ENCODE assay signal across 14 cellular contexts in genomic region chr5:82068723-82069122, GRCh38.
DNase-seq lines count a peak whose midpoint lies in the region; ATAC-seq and TF ChIP-seq lines count a peak whose summit lies in the region.
"Had no signal": no experiment of that assay in that cellular context is flagged by ENCODE, and none has a peak within 500 bp of the region (broad histone marks: within the 10 kb centered on the region; RNA-seq: fewer than 3 reads in every experiment).

No MANE protein-coding gene starts in this region.

- peaks cover 5% of the 10 kb centered on the region for H3K4me1 Mint-ChIP-seq in activated CD8-positive, alpha-beta memory T cell treated with anti-CD3 and anti-CD28 coated beads, Interleukin-2, amount 10 ng/mL, durations not matched to agents 7 days and 5 days
- no peaks in the 10 kb centered on the region for H3K4me1 Mint-ChIP-seq in central memory CD8-positive, alpha-beta T cell
- H3K4me1 Mint-ChIP-seq in naive thymus-derived CD8-positive, alpha-beta T cell, result peaks cover 0 to 9% (median 4%) of the 10 kb centered on the region in 4 donors

- POLR2A ChIA-PET in naive thymus-derived CD8-positive, alpha-beta T cell (lab: Charles Lee), result no interaction called here

- H3K36me3 Mint-ChIP-seq in activated CD8-positive, alpha-beta memory T cell treated with anti-CD3 and anti-CD28 coated beads, Interleukin-2, amount 10 ng/mL, durations not matched to agents 7 days and 5 days, result peaks cover 5% of the 10 kb centered on the region
- no peaks in the 10 kb centered on the region for H3K36me3 Mint-ChIP-seq in central memory CD8-positive, alpha-beta T cell (ENCODE audit: insufficient read depth)
- H3K36me3 Mint-ChIP-seq in naive thymus-derived CD8-positive, alpha-beta T cell, result no peaks in the 10 kb centered on the region

- no peak overlapping the region for H3K27ac Mint-ChIP-seq in activated CD8-positive, alpha-beta memory T cell treated with anti-CD3 and anti-CD28 coated beads, Interleukin-2, amount 10 ng/mL, durations not matched to agents 7 days and 5 days
- no peak overlapping the region for H3K27ac Mint-ChIP-seq in central memory CD8-positive, alpha-beta T cell (ENCODE audit: low read depth)
- peak overlapping the region in 9 of 10 donors; percentile 7 to 83 (median 57) for H3K27ac Mint-ChIP-seq in naive thymus-derived CD8-positive, alpha-beta T cell

- TF ChIP-seq CTCF in MM.1S (IDR thresholded peaks at IDR 0.05; ENCODE audit: low read length), result no peak

- H3K9me2 ChIP-seq in MM.1S (replicated peaks; ENCODE audit: insufficient read depth, low read length), result no peaks in the 10 kb centered on the region

- H3F3A ChIP-seq in MM.1S (ENCODE audit: insufficient read depth, low read length), result no peaks in the 10 kb centered on the region

- no peak overlapping the region for H2AFZ ChIP-seq in MM.1S (ENCODE audit: low read length)

- H3K27ac ChIP-seq in MM.1S (ENCODE audit: low read length), result no peak overlapping the region
- H3K27ac ChIP-seq: epithelial cell of prostate had no signal

- H3K27me3 Mint-ChIP-seq in activated CD8-positive, alpha-beta memory T cell treated with anti-CD3 and anti-CD28 coated beads, Interleukin-2, amount 10 ng/mL, durations not matched to agents 7 days and 5 days, result no peaks in the 10 kb centered on the region
- H3K27me3 Mint-ChIP-seq in central memory CD8-positive, alpha-beta T cell, result no peaks in the 10 kb centered on the region
- H3K27me3 Mint-ChIP-seq in naive thymus-derived CD8-positive, alpha-beta T cell, result no peaks in the 10 kb centered on the region

- no peak for DNase-seq in activated CD8-positive, alpha-beta memory T cell treated with anti-CD3 and anti-CD28 coated beads, Interleukin-2, amount 10 ng/mL, durations not matched to agents 7 days and 5 days
- no peak for DNase-seq in activated CD8-positive, alpha-beta memory T cell treated with anti-CD3 and anti-CD28 coated beads, Interleukin-2, amount 50 U/mL, for 48 hours
- DNase-seq in MM.1S (peak; percentile 52), superior temporal gyrus (ENCODE audit: extremely low spot score) (no peak), NCI-H1417 (lab: John Stamatoyannopoulos, UW) (no peak)
- no peak for DNase-seq in central memory CD8-positive, alpha-beta T cell (ENCODE audit: low spot score in 2 of 2)
- peak in 3 of 10 donors; percentile 30 to 51 (median 50) for DNase-seq in naive thymus-derived CD8-positive, alpha-beta T cell
- DNase-seq: caudate nucleus; NCI-H2171; stimulated activated CD4-positive, alpha-beta T cell treated with anti-CD3 and anti-CD28 coated beads, Interleukin-15, amount 100 ng/mL, for 24 hours; trophoblast cell had no signal

- no peaks in the 10 kb centered on the region for H4K20me1 ChIP-seq in MM.1S (ENCODE audit: insufficient read depth, low read length)

- no peak overlapping the region for H3K4me3 ChIP-seq in MM.1S (ENCODE audit: low read length)

- H3K36me3 ChIP-seq in MM.1S (replicated peaks; ENCODE audit: insufficient read depth, low read length), result no peaks in the 10 kb centered on the region

- H3K9me3 ChIP-seq in MM.1S (replicated peaks; ENCODE audit: insufficient read depth, low read length), result no peaks in the 10 kb centered on the region

- H3K9me3 Mint-ChIP-seq in activated CD8-positive, alpha-beta memory T cell treated with anti-CD3 and anti-CD28 coated beads, Interleukin-2, amount 10 ng/mL, durations not matched to agents 7 days and 5 days (ENCODE audit: low read depth), result no peaks in the 10 kb centered on the region
- no peaks in the 10 kb centered on the region for H3K9me3 Mint-ChIP-seq in central memory CD8-positive, alpha-beta T cell
- no peaks in the 10 kb centered on the region for H3K9me3 Mint-ChIP-seq in naive thymus-derived CD8-positive, alpha-beta T cell

- no peak overlapping the region for H3K9ac ChIP-seq in MM.1S (ENCODE audit: low read length)

- no peak for ATAC-seq in activated CD8-positive, alpha-beta memory T cell treated with anti-CD3 and anti-CD28 coated beads, Interleukin-2, amount 10 ng/mL, durations not matched to agents 7 days and 5 days
- ATAC-seq in central memory CD8-positive, alpha-beta T cell (replicated peaks; ENCODE audit: extremely low read depth, poor library complexity, severe bottlenecking), result peak; percentile 49
- ATAC-seq in naive thymus-derived CD8-positive, alpha-beta T cell, result peak; percentile 73 to 76
- ATAC-seq in GM19351 (IDR thresholded peaks at IDR 0.05; ENCODE audit: unreplicated experiment), result no peak
- ATAC-seq: activated CD4-positive, CD25-positive, alpha-beta regulatory T cell treated with anti-CD3 and anti-CD28 coated beads, Interleukin-2, amount 50 U/mL, for 24 hours had no signal

- no peaks in the 10 kb centered on the region for H3K79me2 ChIP-seq in MM.1S (ENCODE audit: low read length)

- H3K27me3 ChIP-seq in MM.1S (replicated peaks; ENCODE audit: insufficient read depth, low read length), result no peaks in the 10 kb centered on the region

- CTCF ChIA-PET in activated CD8-positive, alpha-beta memory T cell treated with anti-CD3 and anti-CD28 coated beads, Interleukin-2, amount 10 ng/mL, durations not matched to agents 7 days and 5 days (lab: Charles Lee), result no interaction called here

- no peak overlapping the region for H3K4me2 ChIP-seq in MM.1S (ENCODE audit: low read depth, low read length)

- H3K4me1 ChIP-seq in MM.1S (ENCODE audit: low read length), result no peaks in the 10 kb centered on the region

- peak overlapping the region; percentile 55 for H3K4me3 Mint-ChIP-seq in activated CD8-positive, alpha-beta memory T cell treated with anti-CD3 and anti-CD28 coated beads, Interleukin-2, amount 10 ng/mL, durations not matched to agents 7 days and 5 days
- H3K4me3 Mint-ChIP-seq in central memory CD8-positive, alpha-beta T cell, result peak overlapping the region; percentile 29
- peak overlapping the region; percentile 41 to 81 (median 74) for H3K4me3 Mint-ChIP-seq in naive thymus-derived CD8-positive, alpha-beta T cell

Comparison
In these comparisons a context has a peak if more than half of its experiments do, and no peak if none do; other contexts are left out.
1. ATAC-seq: peak in central memory CD8-positive, alpha-beta T cell (single experiment) and naive thymus-derived CD8-positive, alpha-beta T cell (2 of 2); none in activated CD8-positive, alpha-beta memory T cell treated with anti-CD3 and anti-CD28 coated beads, Interleukin-2, amount 10 ng/mL, durations not matched to agents 7 days and 5 days (single experiment) and GM19351 (single experiment).
2. H3K27ac Mint-ChIP-seq: peak in naive thymus-derived CD8-positive, alpha-beta T cell (9 of 10); none in activated CD8-positive, alpha-beta memory T cell treated with anti-CD3 and anti-CD28 coated beads, Interleukin-2, amount 10 ng/mL, durations not matched to agents 7 days and 5 days (single experiment) and central memory CD8-positive, alpha-beta T cell (single experiment).
3. Peak in every context shown above with its lines, with median percentiles within 50 percentile points of each other: H3K4me3 Mint-ChIP-seq.